In genomic region chr1:156456625-156457465, GRCh38 we compare ENCODE assay signal across 1 cellular context.
TF ChIP-seq lines count a peak whose summit lies in the region.

No MANE protein-coding gene starts in this region.

TF ChIP-seq in K562, 482 proteins besides CTCF, POLR2A, EP300 and RAD21 (continued from another document and continues in another):
- TF ChIP-seq ZBTB40 (IDR thresholded peaks at IDR 0.05) (peak; percentile 61), ZBTB40 (CRISPR knock-in tag; IDR thresholded peaks at IDR 0.05) (no peak), L3MBTL2 (IDR thresholded peaks at IDR 0.05) (peak; percentile 99), GTF2A2 (tag; IDR thresholded peaks at IDR 0.05) (no peak), JUN (IDR thresholded peaks at IDR 0.05; ENCODE audit: borderline replicate concordance, low read depth, low read length) (peak; percentile 53; the same call in 1 of the 2 replicates), JUN (CRISPR knock-in tag; IDR thresholded peaks at IDR 0.05; ENCODE audit: borderline replicate concordance) (peak; percentile 67; the same call in 1 of the 2 replicates), RB1 (IDR thresholded peaks at IDR 0.05; ENCODE audit: low read depth) (peak; percentile 47; the same call in 1 of the 2 replicates), SRF (CRISPR knock-in tag; IDR thresholded peaks at IDR 0.05) (peak in 1 of 2 experiments; percentile 47; a peak in 1 of 4 replicates), NFRKB (IDR thresholded peaks at IDR 0.05; ENCODE audit: low read depth) (peak; percentile 19; the same call in 1 of the 2 replicates), MEIS2 (IDR thresholded peaks at IDR 0.05; ENCODE audit: partially characterized antibody) (peak; percentile 65), CBFA2T2 (conservative IDR thresholded peaks at IDR 0.05) (peak; percentile 54), TCF7 (IDR thresholded peaks at IDR 0.05; ENCODE audit: borderline replicate concordance) (no peak), ZBTB7A (IDR thresholded peaks at IDR 0.05; ENCODE audit: borderline replicate concordance, control insufficient read depth, low read depth, low read length) (peak; percentile 44; the same call in 1 of the 2 replicates), SMAD2 (IDR thresholded peaks at IDR 0.05; ENCODE audit: low read depth, low read length) (no peak), ZKSCAN1 (IDR thresholded peaks at IDR 0.05; ENCODE audit: low read depth, low read length) (0 out of 2 replicates have a peak, but pooled peaks have one; percentile 45), GATAD2A (IDR thresholded peaks at IDR 0.05) (peak; percentile 59; the same call in 1 of the 2 replicates), TOE1 (IDR thresholded peaks at IDR 0.05; ENCODE audit: borderline replicate concordance) (peak; percentile 82; the same call in 1 of the 2 replicates), TOE1 (CRISPR knock-in tag; IDR thresholded peaks at IDR 0.05; ENCODE audit: borderline replicate concordance, low read depth) (no peak), PTTG1 (tag; IDR thresholded peaks at IDR 0.05; ENCODE audit: low read depth) (no peak), MBD2 (IDR thresholded peaks at IDR 0.05; ENCODE audit: borderline replicate concordance, low read depth) (peak; percentile 41; the same call in 1 of the 2 replicates), MAZ (CRISPR knock-in tag; conservative IDR thresholded peaks at IDR 0.05 in 1 of 2, IDR thresholded peaks at IDR 0.05 in 1 of 2) (peak; percentile 55 to 69; a peak in 2 of 4 replicates), USF1 (CRISPR knock-in tag; IDR thresholded peaks at IDR 0.05) (peak; percentile 98), POLR2H (tag; IDR thresholded peaks at IDR 0.05; ENCODE audit: low read depth) (peak; percentile 66), FOSL1 (tag; conservative IDR thresholded peaks at IDR 0.05) (peak; percentile 57; the same call in 1 of the 2 replicates), SP1 (CRISPR knock-in tag; IDR thresholded peaks at IDR 0.05) (peak; percentile 15), SRSF9 (IDR thresholded peaks at IDR 0.05; ENCODE audit: borderline replicate concordance, low read depth, low read length) (no peak), ZNF77 (CRISPR knock-in tag; IDR thresholded peaks at IDR 0.05) (no peak), RAD51 (IDR thresholded peaks at IDR 0.05; ENCODE audit: borderline replicate concordance, low read depth) (peak; percentile 95), MYNN (IDR thresholded peaks at IDR 0.05) (0 out of 2 replicates have a peak, but pooled peaks have one; percentile 51), MYNN (CRISPR knock-in tag; IDR thresholded peaks at IDR 0.05) (no peak), ZNF408 (CRISPR knock-in tag; IDR thresholded peaks at IDR 0.05; ENCODE audit: low read depth) (no peak), PHF8 (IDR thresholded peaks at IDR 0.05; ENCODE audit: borderline replicate concordance, low read length) (peak; percentile 62; the same call in 1 of the 2 replicates), LCOR (CRISPR knock-in tag; IDR thresholded peaks at IDR 0.05) (no peak), PHB2 (IDR thresholded peaks at IDR 0.05; ENCODE audit: low read depth) (no peak), CCNT2 (IDR thresholded peaks at IDR 0.05; ENCODE audit: borderline replicate concordance, extremely low read depth, insufficient read length, low read depth, low read length) (peak; percentile 63), ELF1 (tag; IDR thresholded peaks at IDR 0.05) (peak; percentile 70), ZNF507 (tag; conservative IDR thresholded peaks at IDR 0.05) (no peak), EP400 (IDR thresholded peaks at IDR 0.05) (peak; percentile 61; the same call in 1 of the 2 replicates), NR3C1 (CRISPR knock-in tag; IDR thresholded peaks at IDR 0.05) (no peak)
- TF ChIP-seq, protein P1, sequence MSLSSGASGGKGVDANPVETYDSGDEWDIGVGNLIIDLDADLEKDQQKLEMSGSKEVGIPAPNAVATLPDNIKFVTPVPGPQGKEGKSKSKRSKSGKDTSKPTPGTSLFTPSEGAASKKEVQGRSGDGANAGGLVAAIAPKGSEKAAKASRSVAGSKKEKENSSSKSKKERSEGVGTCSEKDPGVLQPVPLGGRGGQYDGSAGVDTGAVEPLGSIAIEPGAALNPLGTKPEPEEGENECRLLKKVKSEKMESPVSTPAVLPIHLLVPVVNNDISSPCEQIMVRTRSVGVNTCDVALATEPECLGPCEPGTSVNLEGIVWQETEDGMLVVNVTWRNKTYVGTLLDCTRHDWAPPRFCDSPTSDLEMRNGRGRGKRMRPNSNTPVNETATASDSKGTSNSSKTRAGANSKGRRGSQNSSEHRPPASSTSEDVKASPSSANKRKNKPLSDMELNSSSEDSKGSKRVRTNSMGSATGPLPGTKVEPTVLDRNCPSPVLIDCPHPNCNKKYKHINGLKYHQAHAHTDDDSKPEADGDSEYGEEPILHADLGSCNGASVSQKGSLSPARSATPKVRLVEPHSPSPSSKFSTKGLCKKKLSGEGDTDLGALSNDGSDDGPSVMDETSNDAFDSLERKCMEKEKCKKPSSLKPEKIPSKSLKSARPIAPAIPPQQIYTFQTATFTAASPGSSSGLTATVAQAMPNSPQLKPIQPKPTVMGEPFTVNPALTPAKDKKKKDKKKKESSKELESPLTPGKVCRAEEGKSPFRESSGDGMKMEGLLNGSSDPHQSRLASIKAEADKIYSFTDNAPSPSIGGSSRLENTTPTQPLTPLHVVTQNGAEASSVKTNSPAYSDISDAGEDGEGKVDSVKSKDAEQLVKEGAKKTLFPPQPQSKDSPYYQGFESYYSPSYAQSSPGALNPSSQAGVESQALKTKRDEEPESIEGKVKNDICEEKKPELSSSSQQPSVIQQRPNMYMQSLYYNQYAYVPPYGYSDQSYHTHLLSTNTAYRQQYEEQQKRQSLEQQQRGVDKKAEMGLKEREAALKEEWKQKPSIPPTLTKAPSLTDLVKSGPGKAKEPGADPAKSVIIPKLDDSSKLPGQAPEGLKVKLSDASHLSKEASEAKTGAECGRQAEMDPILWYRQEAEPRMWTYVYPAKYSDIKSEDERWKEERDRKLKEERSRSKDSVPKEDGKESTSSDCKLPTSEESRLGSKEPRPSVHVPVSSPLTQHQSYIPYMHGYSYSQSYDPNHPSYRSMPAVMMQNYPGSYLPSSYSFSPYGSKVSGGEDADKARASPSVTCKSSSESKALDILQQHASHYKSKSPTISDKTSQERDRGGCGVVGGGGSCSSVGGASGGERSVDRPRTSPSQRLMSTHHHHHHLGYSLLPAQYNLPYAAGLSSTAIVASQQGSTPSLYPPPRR (CRISPR knock-in tag; IDR thresholded peaks at IDR 0.05; ENCODE audit: borderline replicate concordance): peak; percentile 67; the same call in 1 of the 2 replicates
- TF ChIP-seq, protein P2, sequence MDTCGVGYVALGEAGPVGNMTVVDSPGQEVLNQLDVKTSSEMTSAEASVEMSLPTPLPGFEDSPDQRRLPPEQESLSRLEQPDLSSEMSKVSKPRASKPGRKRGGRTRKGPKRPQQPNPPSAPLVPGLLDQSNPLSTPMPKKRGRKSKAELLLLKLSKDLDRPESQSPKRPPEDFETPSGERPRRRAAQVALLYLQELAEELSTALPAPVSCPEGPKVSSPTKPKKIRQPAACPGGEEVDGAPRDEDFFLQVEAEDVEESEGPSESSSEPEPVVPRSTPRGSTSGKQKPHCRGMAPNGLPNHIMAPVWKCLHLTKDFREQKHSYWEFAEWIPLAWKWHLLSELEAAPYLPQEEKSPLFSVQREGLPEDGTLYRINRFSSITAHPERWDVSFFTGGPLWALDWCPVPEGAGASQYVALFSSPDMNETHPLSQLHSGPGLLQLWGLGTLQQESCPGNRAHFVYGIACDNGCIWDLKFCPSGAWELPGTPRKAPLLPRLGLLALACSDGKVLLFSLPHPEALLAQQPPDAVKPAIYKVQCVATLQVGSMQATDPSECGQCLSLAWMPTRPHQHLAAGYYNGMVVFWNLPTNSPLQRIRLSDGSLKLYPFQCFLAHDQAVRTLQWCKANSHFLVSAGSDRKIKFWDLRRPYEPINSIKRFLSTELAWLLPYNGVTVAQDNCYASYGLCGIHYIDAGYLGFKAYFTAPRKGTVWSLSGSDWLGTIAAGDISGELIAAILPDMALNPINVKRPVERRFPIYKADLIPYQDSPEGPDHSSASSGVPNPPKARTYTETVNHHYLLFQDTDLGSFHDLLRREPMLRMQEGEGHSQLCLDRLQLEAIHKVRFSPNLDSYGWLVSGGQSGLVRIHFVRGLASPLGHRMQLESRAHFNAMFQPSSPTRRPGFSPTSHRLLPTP (IDR thresholded peaks at IDR 0.05; ENCODE audit: borderline replicate concordance, extremely low read depth, insufficient read length): no peak
- TF ChIP-seq, protein P3, sequence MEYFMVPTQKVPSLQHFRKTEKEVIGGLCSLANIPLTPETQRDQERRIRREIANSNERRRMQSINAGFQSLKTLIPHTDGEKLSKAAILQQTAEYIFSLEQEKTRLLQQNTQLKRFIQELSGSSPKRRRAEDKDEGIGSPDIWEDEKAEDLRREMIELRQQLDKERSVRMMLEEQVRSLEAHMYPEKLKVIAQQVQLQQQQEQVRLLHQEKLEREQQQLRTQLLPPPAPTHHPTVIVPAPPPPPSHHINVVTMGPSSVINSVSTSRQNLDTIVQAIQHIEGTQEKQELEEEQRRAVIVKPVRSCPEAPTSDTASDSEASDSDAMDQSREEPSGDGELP (CRISPR knock-in tag; IDR thresholded peaks at IDR 0.05; ENCODE audit: borderline replicate concordance): peak; percentile 52; the same call in 1 of the 2 replicates
- TF ChIP-seq, protein P4, sequence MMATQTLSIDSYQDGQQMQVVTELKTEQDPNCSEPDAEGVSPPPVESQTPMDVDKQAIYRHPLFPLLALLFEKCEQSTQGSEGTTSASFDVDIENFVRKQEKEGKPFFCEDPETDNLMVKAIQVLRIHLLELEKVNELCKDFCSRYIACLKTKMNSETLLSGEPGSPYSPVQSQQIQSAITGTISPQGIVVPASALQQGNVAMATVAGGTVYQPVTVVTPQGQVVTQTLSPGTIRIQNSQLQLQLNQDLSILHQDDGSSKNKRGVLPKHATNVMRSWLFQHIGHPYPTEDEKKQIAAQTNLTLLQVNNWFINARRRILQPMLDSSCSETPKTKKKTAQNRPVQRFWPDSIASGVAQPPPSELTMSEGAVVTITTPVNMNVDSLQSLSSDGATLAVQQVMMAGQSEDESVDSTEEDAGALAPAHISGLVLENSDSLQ (IDR thresholded peaks at IDR 0.05): peak; percentile 86
- TF ChIP-seq, protein P5, sequence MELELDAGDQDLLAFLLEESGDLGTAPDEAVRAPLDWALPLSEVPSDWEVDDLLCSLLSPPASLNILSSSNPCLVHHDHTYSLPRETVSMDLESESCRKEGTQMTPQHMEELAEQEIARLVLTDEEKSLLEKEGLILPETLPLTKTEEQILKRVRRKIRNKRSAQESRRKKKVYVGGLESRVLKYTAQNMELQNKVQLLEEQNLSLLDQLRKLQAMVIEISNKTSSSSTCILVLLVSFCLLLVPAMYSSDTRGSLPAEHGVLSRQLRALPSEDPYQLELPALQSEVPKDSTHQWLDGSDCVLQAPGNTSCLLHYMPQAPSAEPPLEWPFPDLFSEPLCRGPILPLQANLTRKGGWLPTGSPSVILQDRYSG (tag; conservative IDR thresholded peaks at IDR 0.05; ENCODE audit: low read depth): 0 out of 2 replicates have a peak, but pooled peaks have one; percentile 13
